Comparison of ENCODE assay signal across 13 cellular contexts in genomic region chr6:55913213-55914195, GRCh38. TPM values are rescaled to one million over a fixed set of nuclear protein-coding genes. Genes with fewer than 3 reads are reported as not detected.
DNase-seq lines count a peak whose midpoint lies in the region; ATAC-seq, FAIRE-seq and TF ChIP-seq lines count a peak whose summit lies in the region.
"Had no signal": no experiment of that assay in that cellular context is flagged by ENCODE, and none has a peak within 500 bp of the region (broad histone marks: within the 10 kb centered on the region; RNA-seq: fewer than 3 reads in every experiment).

No MANE protein-coding gene starts in this region.

- RAD21 ChIA-PET in GM12878 (lab: Charles Lee; ENCODE audit: unreplicated experiment): no interaction called here

- H3K56ac ChIP-seq in IMR-90 (ENCODE audit: extremely low read depth, insufficient read depth, low read length): no peak overlapping the region

- H2AK5ac ChIP-seq in IMR-90 (ENCODE audit: low read depth, low read length): peak overlapping the region; percentile 13; the same call in 1 of the 2 replicates

- WGBS in IMR-90 (ENCODE audit: extremely low coverage in 2 of 2, insufficient read length in 1 of 2), 2 experiments: no CpG with 5 or more reads among the region's 3 CpGs
- WGBS in GM12878 (ENCODE audit: insufficient coverage, insufficient replicate concordance, low lambda C conversion rate, missing lambda C conversion rate): 21% methylated on average over 3 of the region's 3 CpGs
- 78% methylated on average over 3 of the region's 3 CpGs for WGBS in suprapubic skin

- no peaks in the 10 kb centered on the region for H3K27me3 ChIP-seq in right atrium auricular region
- no peaks in the 10 kb centered on the region for H3K27me3 ChIP-seq in IMR-90 (ENCODE audit: control insufficient read depth, insufficient read depth, low read length)
- no peaks in the 10 kb centered on the region for H3K27me3 ChIP-seq in GM12878 (replicated peaks in 1 of 2; ENCODE audit: control insufficient read depth in 2 of 2, insufficient read depth in 2 of 2, low read length in 1 of 2)
- no peaks in the 10 kb centered on the region for H3K27me3 ChIP-seq in suprapubic skin

- no peak overlapping the region for H3K27ac Mint-ChIP-seq in activated T-cell treated with anti-CD3 and anti-CD28 coated beads, Interleukin-2, amount 50 U/mL, for 24 hours
- H3K27ac Mint-ChIP-seq: activated CD4-positive, alpha-beta T cell treated with anti-CD3 and anti-CD28 coated beads, Interleukin-2, amount 10 ng/mL, durations not matched to agents 7 days and 5 days; activated naive CD8-positive, alpha-beta T cell treated with anti-CD3 and anti-CD28 coated beads, Interleukin-2, amount 10 ng/mL, durations not matched to agents 7 days and 5 days had no signal

- H3K36me3 ChIP-seq in right atrium auricular region (no peaks in the 10 kb centered on the region), IMR-90 (ENCODE audit: control insufficient read depth, insufficient read depth, low read length) (no peaks in the 10 kb centered on the region), GM12878 (ENCODE audit: control insufficient read depth in 2 of 2, insufficient read depth in 2 of 2, low read length in 1 of 2) (no peaks in the 10 kb centered on the region), suprapubic skin (no peaks in the 10 kb centered on the region)

- BruUV-seq in IMR-90 (replicated peaks; lab: Mats Ljungman, UMichigan) (no TSS peak), GM12878 (replicated peaks; lab: Mats Ljungman, UMichigan) (no TSS peak)

- peaks cover 3% of the 10 kb centered on the region; the same call in 1 of the 2 replicates for H3K9me1 ChIP-seq in IMR-90 (ENCODE audit: insufficient read depth, low read length)

- peak overlapping the region; percentile 63 for H4K91ac ChIP-seq in IMR-90 (ENCODE audit: insufficient read depth, low read depth, low read length)

- H3K9me3 Mint-ChIP-seq in activated T-cell treated with anti-CD3 and anti-CD28 coated beads, Interleukin-2, amount 50 U/mL, for 24 hours: peaks cover 3% of the 10 kb centered on the region
- H3K9me3 Mint-ChIP-seq: activated CD4-positive, alpha-beta T cell treated with anti-CD3 and anti-CD28 coated beads, Interleukin-2, amount 10 ng/mL, durations not matched to agents 7 days and 5 days; activated naive CD8-positive, alpha-beta T cell treated with anti-CD3 and anti-CD28 coated beads, Interleukin-2, amount 10 ng/mL, durations not matched to agents 7 days and 5 days had no signal

- 0 out of 2 replicates have a peak overlapping the region, but pooled peaks have one; percentile 23 for H3K23ac ChIP-seq in IMR-90 (ENCODE audit: low read depth, low read length)

- TF ChIP-seq EP300 in GM12878 (IDR thresholded peaks at IDR 0.05; ENCODE audit: borderline replicate concordance in 1 of 2, control insufficient read depth in 1 of 2, low read depth in 2 of 2, low read length in 2 of 2) (no peak), suprapubic skin (IDR thresholded peaks at IDR 0.05) (no peak)

- no peaks in the 10 kb centered on the region for H3K36me3 Mint-ChIP-seq in activated T-cell treated with anti-CD3 and anti-CD28 coated beads, Interleukin-2, amount 50 U/mL, for 24 hours (ENCODE audit: low read depth)
- H3K36me3 Mint-ChIP-seq: activated naive CD8-positive, alpha-beta T cell treated with anti-CD3 and anti-CD28 coated beads, Interleukin-2, amount 10 ng/mL, durations not matched to agents 7 days and 5 days had no signal

- H4K8ac ChIP-seq in IMR-90 (ENCODE audit: low read depth in 2 of 2, low read length in 2 of 2): peak overlapping the region; percentile 50 to 61

- H3K27me3 Mint-ChIP-seq in activated T-cell treated with anti-CD3 and anti-CD28 coated beads, Interleukin-2, amount 50 U/mL, for 24 hours: no peaks in the 10 kb centered on the region
- H3K27me3 Mint-ChIP-seq: activated CD4-positive, alpha-beta T cell treated with anti-CD3 and anti-CD28 coated beads, Interleukin-2, amount 10 ng/mL, durations not matched to agents 7 days and 5 days; activated naive CD8-positive, alpha-beta T cell treated with anti-CD3 and anti-CD28 coated beads, Interleukin-2, amount 10 ng/mL, durations not matched to agents 7 days and 5 days had no signal

- peak overlapping the region in 1 of 2 donors; percentile 13 for H3K27ac ChIP-seq in right atrium auricular region
- H3K27ac ChIP-seq in IMR-90 (ENCODE audit: insufficient read depth, low read length): peak overlapping the region; percentile 51; the same call in 1 of the 2 replicates
- no peak overlapping the region for H3K27ac ChIP-seq in GM12878 (ENCODE audit: control insufficient read depth, insufficient read depth)
- H3K27ac ChIP-seq in suprapubic skin: peak overlapping the region; percentile 29

- DNase-seq in Right ventricle myocardium superior: no peak
- no peak for DNase-seq in right atrium auricular region (ENCODE audit: low spot score)
- DNase-seq in IMR-90: peak; percentile 17
- no peak for DNase-seq in GM12878 (ENCODE audit: low read depth, low spot score)
- no peak for DNase-seq in suprapubic skin (ENCODE audit: low spot score in 2 of 2)
- no peak for DNase-seq in activated T-cell treated with anti-CD3 and anti-CD28 coated beads, Interleukin-2, amount 50 U/mL, for 24 hours
- DNase-seq: ACHN; activated CD4-positive, alpha-beta T cell treated with anti-CD3 and anti-CD28 coated beads, Interleukin-2, amount 10 ng/mL, durations not matched to agents 7 days and 5 days; activated naive CD8-positive, alpha-beta T cell treated with anti-CD3 and anti-CD28 coated beads, Interleukin-2, amount 10 ng/mL, durations not matched to agents 7 days and 5 days; EL; NCI-H2227 treated with DMSO at 0.1 percent for 48 hours had no signal

- H3K79me1 ChIP-seq in IMR-90 (ENCODE audit: low read depth in 1 of 2, low read length in 2 of 2): no peaks in the 10 kb centered on the region

- CTCF ChIA-PET in IMR-90 (lab: Yijun Ruan, JAX) (interaction anchor here (0.7 kb wide), 2 partner anchors 25 to 211 kb away, joined by 3 read pairs; no protein-coding TSS in a partner anchor), GM12878 (lab: Yijun Ruan, JAX) (interaction anchor here (0.7 to 1.5 kb wide), 2 partner anchors 94 to 296 kb away, joined by 3 to 5 read pairs; no protein-coding TSS in a partner anchor)

- POLR2A ChIA-PET in IMR-90 (lab: Charles Lee; ENCODE audit: unreplicated experiment): no interaction called here
- POLR2A ChIA-PET in GM12878 (lab: Charles Lee): no interaction called here

- H3K14ac ChIP-seq in IMR-90 (replicated peaks; ENCODE audit: low read depth, low read length): peak overlapping the region; percentile 55; the same call in 1 of the 2 replicates

- peak overlapping the region; percentile 25 for H2AFZ ChIP-seq in IMR-90 (replicated peaks; ENCODE audit: low read length, poor library complexity)
- H2AFZ ChIP-seq in GM12878 (ENCODE audit: control insufficient read depth, low read depth, low read length): no peak overlapping the region

- H3K9ac ChIP-seq in IMR-90 (ENCODE audit: low read depth, low read length): no peak overlapping the region
- no peak overlapping the region for H3K9ac ChIP-seq in GM12878 (ENCODE audit: control insufficient read depth, insufficient read depth, low read length)

- no peak for TF ChIP-seq POLR2A in IMR-90 (IDR thresholded peaks at IDR 0.05; ENCODE audit: low read depth, low read length)
- no peak for TF ChIP-seq POLR2A in GM12878 (IDR thresholded peaks at IDR 0.05; ENCODE audit: low read depth, low read length)
- TF ChIP-seq POLR2A in suprapubic skin (IDR thresholded peaks at IDR 0.05): no peak

- no peak overlapping the region for H3K4me3 Mint-ChIP-seq in activated T-cell treated with anti-CD3 and anti-CD28 coated beads, Interleukin-2, amount 50 U/mL, for 24 hours
- H3K4me3 Mint-ChIP-seq: activated CD4-positive, alpha-beta T cell treated with anti-CD3 and anti-CD28 coated beads, Interleukin-2, amount 10 ng/mL, durations not matched to agents 7 days and 5 days; activated naive CD8-positive, alpha-beta T cell treated with anti-CD3 and anti-CD28 coated beads, Interleukin-2, amount 10 ng/mL, durations not matched to agents 7 days and 5 days had no signal

- TF ChIP-seq CTCF in right atrium auricular region (IDR thresholded peaks at IDR 0.05): no peak
- no peak for TF ChIP-seq CTCF in IMR-90 (conservative IDR thresholded peaks at IDR 0.05; ENCODE audit: low read depth, low read length)
- no peak for TF ChIP-seq CTCF in GM12878 (IDR thresholded peaks at IDR 0.05 in 2 of 3, conservative IDR thresholded peaks at IDR 0.05 in 1 of 3; ENCODE audit: control insufficient read depth in 2 of 3, extremely low read depth in 1 of 3, insufficient read depth in 1 of 3, low read depth in 3 of 3, low read length in 3 of 3)
- no peak for TF ChIP-seq CTCF in suprapubic skin (IDR thresholded peaks at IDR 0.05)

- H4K5ac ChIP-seq in IMR-90 (ENCODE audit: low read depth, low read length): peak overlapping the region; percentile 70

- dilution Hi-C loops in IMR-90 (cut with HindIII; ENCODE audit: low sequenced_read_pairs, unreplicated experiment): no loop called here

- intact Hi-C loops in Right ventricle myocardium superior (cut with DNase I): no loop called here
- intact Hi-C loops in IMR-90 (cut with micrococcal nuclease): no loop called here
- intact Hi-C loops in GM12878 (cut with micrococcal nuclease; ENCODE audit: unreplicated experiment): no loop called here

- H3K4me3 ChIP-seq in right atrium auricular region: no peak overlapping the region
- H3K4me3 ChIP-seq in IMR-90 (ENCODE audit: insufficient read depth, low read depth, low read length): no peak overlapping the region
- H3K4me3 ChIP-seq in GM12878: no peak overlapping the region
- no peak overlapping the region for H3K4me3 ChIP-seq in suprapubic skin

- no peak overlapping the region for H3K4me2 ChIP-seq in IMR-90 (ENCODE audit: low read depth, low read length)
- no peak overlapping the region for H3K4me2 ChIP-seq in GM12878 (ENCODE audit: control insufficient read depth, insufficient read depth)

- H2BK20ac ChIP-seq in IMR-90 (ENCODE audit: low read depth, low read length): peak overlapping the region; percentile 77; the same call in 1 of the 2 replicates

- no peaks in the 10 kb centered on the region for H3K79me2 ChIP-seq in GM12878 (ENCODE audit: control insufficient read depth, insufficient read depth, low read length)

- peak overlapping the region; percentile 66 for H3K4ac ChIP-seq in IMR-90 (ENCODE audit: low read depth, low read length)

- H2BK5ac ChIP-seq in IMR-90 (ENCODE audit: low read depth, low read length, poor library complexity, severe bottlenecking): no peak overlapping the region

- no peak for TF ChIP-seq RAD21 in IMR-90 (IDR thresholded peaks at IDR 0.05; ENCODE audit: low read length)
- no peak for TF ChIP-seq RAD21 in GM12878 (IDR thresholded peaks at IDR 0.05; ENCODE audit: insufficient read depth, low read depth, low read length)

- no peak for FAIRE-seq in GM12878 (lab: Jason Lieb, UNC)

- H3K18ac ChIP-seq in IMR-90 (ENCODE audit: low read depth, low read length): peak overlapping the region; percentile 73

- no peaks in the 10 kb centered on the region for H3K4me1 Mint-ChIP-seq in activated T-cell treated with anti-CD3 and anti-CD28 coated beads, Interleukin-2, amount 50 U/mL, for 24 hours (ENCODE audit: low read depth)
- H3K4me1 Mint-ChIP-seq: activated CD4-positive, alpha-beta T cell treated with anti-CD3 and anti-CD28 coated beads, Interleukin-2, amount 10 ng/mL, durations not matched to agents 7 days and 5 days; activated naive CD8-positive, alpha-beta T cell treated with anti-CD3 and anti-CD28 coated beads, Interleukin-2, amount 10 ng/mL, durations not matched to agents 7 days and 5 days had no signal

- no peaks in the 10 kb centered on the region for H3K4me1 ChIP-seq in right atrium auricular region
- H3K4me1 ChIP-seq in IMR-90 (ENCODE audit: control insufficient read depth, insufficient read depth, low read length): peaks cover 4% of the 10 kb centered on the region
- H3K4me1 ChIP-seq in GM12878 (ENCODE audit: control insufficient read depth, insufficient read depth, low read length): no peaks in the 10 kb centered on the region
- no peaks in the 10 kb centered on the region for H3K4me1 ChIP-seq in suprapubic skin

- peak overlapping the region; percentile 83 for H2BK120ac ChIP-seq in IMR-90 (ENCODE audit: low read depth, low read length)

- SMC1A ChIA-PET in GM12878 (lab: Charles Lee; ENCODE audit: uncharacterized antibody, unreplicated experiment): no interaction called here

- no peak overlapping the region for H2AK9ac ChIP-seq in IMR-90 (replicated peaks; ENCODE audit: low read depth, low read length, poor library complexity)

- H2BK15ac ChIP-seq in IMR-90 (ENCODE audit: low read depth, low read length): peak overlapping the region; percentile 92; the same call in 2 of the 3 replicates

- ATAC-seq in Right ventricle myocardium superior (ENCODE audit: poor library complexity): peak; percentile 38
- ATAC-seq in IMR-90 (ENCODE audit: low read depth): peak; percentile 21; the same call in 1 of the 2 replicates
- ATAC-seq in GM12878: peak; percentile 56
- no peak for ATAC-seq in GM19023 (IDR thresholded peaks at IDR 0.05; ENCODE audit: unreplicated experiment)
- no peak for ATAC-seq in HG03439 (IDR thresholded peaks at IDR 0.05; ENCODE audit: unreplicated experiment)

- in situ Hi-C loops in IMR-90 (cut with MboI; ENCODE audit: low sequenced_read_pairs) (no loop called here), GM12878 (cut with MboI) (no loop called here)

- no peaks in the 10 kb centered on the region for H4K20me1 ChIP-seq in IMR-90 (ENCODE audit: insufficient read depth, low read length)
- H4K20me1 ChIP-seq in GM12878 (ENCODE audit: control insufficient read depth, insufficient read depth): no peaks in the 10 kb centered on the region

- H3K9me3 ChIP-seq in right atrium auricular region: no peaks in the 10 kb centered on the region
- H3K9me3 ChIP-seq in IMR-90 (ENCODE audit: control insufficient read depth, insufficient read depth, low read length): no peaks in the 10 kb centered on the region
- H3K9me3 ChIP-seq in GM12878 (replicated peaks; ENCODE audit: control insufficient read depth, insufficient read depth, low read length): no peaks in the 10 kb centered on the region
- H3K9me3 ChIP-seq in suprapubic skin: no peaks in the 10 kb centered on the region

RNA-seq across cellular contexts. Expression of gene BMP5, which starts 38.1 kb away (rescaled TPM):
- total RNA-seq in Right ventricle myocardium superior (2.4 TPM), right atrium auricular region (1 to 10 TPM; 1.6 to 6.3 TPM), IMR-90 (2012; rRNA removed) (under 0.01 TPM in 2 replicates), GM12878 (2014; rRNA removed) (not detected in 2 replicates), GM12878 (2014; rRNA removed; fragmentation: Illumina TruSeq; extraction: Trizol) (not detected in 2 replicates), GM12878 (2021) (not detected in 2 replicates), suprapubic skin (under 1 TPM in 1 of 4 donors, not detected in 3; 0.13 TPM)
- polyA plus RNA-seq in IMR-90 (2012; rRNA removed) (0.02 TPM in 1 of 2 replicates, not detected in the other), GM12878 (2011; rRNA removed) (not detected in 2 replicates), GM12878 (2014; fragmentation: Illumina TruSeq; extraction: Trizol) (not detected in 2 replicates), GM12878 (2014; fragmentation: Nextera tagmentation; extraction: Ambion mirVana) (not detected), GM12878 (2014; rRNA removed) (not detected in 2 replicates), GM12878 (2016; fragmentation: Nextera tagmentation; extraction: Ambion mirVana) (not detected)
- not detected in 2 replicates for polyA plus RNA-seq in IMR-90 (2012; cell fraction: cytosol; rRNA removed)
- not detected in 2 replicates for polyA plus RNA-seq in IMR-90 (2012; cell fraction: nucleus; rRNA removed; ENCODE audit: low replicate concordance)
- total RNA-seq in GM12878 (2013; cell fraction: nucleolus; rRNA removed): not detected in 2 replicates
- not detected for polyA plus RNA-seq in GM12878 (2011; ENCODE audit: low read depth)
- not detected in 2 replicates for polyA plus RNA-seq in GM12878 (2011; cell fraction: cytosol; rRNA removed)
- not detected in 2 replicates for polyA plus RNA-seq in GM12878 (2011; cell fraction: nucleus; rRNA removed)
- polyA plus RNA-seq in GM12878 (2012): 0.03 TPM in 1 of 2 replicates, not detected in the other
- polyA minus RNA-seq in GM12878 (2011; rRNA and poly(A)+ RNA removed): not detected in 2 replicates
- polyA minus RNA-seq in GM12878 (2011; cell fraction: cytosol; rRNA and poly(A)+ RNA removed): 0.27 and 0.42 TPM in 2 replicates
- 0.12 and 0.19 TPM in 2 replicates for polyA minus RNA-seq in GM12878 (2011; cell fraction: nucleus; rRNA and poly(A)+ RNA removed)
- total RNA-seq: activated CD4-positive, alpha-beta T cell treated with anti-CD3 and anti-CD28 coated beads, Interleukin-2, amount 10 ng/mL, durations not matched to agents 7 days and 5 days; activated naive CD8-positive, alpha-beta T cell treated with anti-CD3 and anti-CD28 coated beads, Interleukin-2, amount 10 ng/mL, durations not matched to agents 7 days and 5 days had no signal

Comparison
In these comparisons a context has a peak if more than half of its experiments do, and no peak if none do; other contexts are left out.
1. ATAC-seq: peak in Right ventricle myocardium superior (single experiment), IMR-90 (single experiment) and GM12878 (single experiment); none in GM19023 (single experiment) and HG03439 (single experiment).